In genomic region chr2:134377730-134378129, GRCh38 we compare ENCODE assay signal across 25 cellular contexts.
DNase-seq lines count a peak whose midpoint lies in the region; ATAC-seq, FAIRE-seq and TF ChIP-seq lines count a peak whose summit lies in the region.
"Had no signal": no experiment of that assay in that cellular context is flagged by ENCODE, and none has a peak within 500 bp of the region (broad histone marks: within the 10 kb centered on the region; RNA-seq: fewer than 3 reads in every experiment).

No MANE protein-coding gene starts in this region.

- H3K36me3 Mint-ChIP-seq in activated naive CD4-positive, alpha-beta T cell treated with anti-CD3 and anti-CD28 coated beads, Interleukin-2, amount 50 U/mL, for 72 hours: peaks cover 8 to 22% of the 10 kb centered on the region in 2 donors
- H3K36me3 Mint-ChIP-seq in activated naive CD4-positive, alpha-beta T cell treated with anti-CD3 and anti-CD28 coated beads for 36 hours (ENCODE audit: low read depth): peaks cover 22% of the 10 kb centered on the region
- peaks cover 9 to 68% (median 26%) of the 10 kb centered on the region in 5 donors for H3K36me3 Mint-ChIP-seq in naive thymus-derived CD4-positive, alpha-beta T cell

- TF ChIP-seq CTCF in IMR-90 (conservative IDR thresholded peaks at IDR 0.05; ENCODE audit: low read depth, low read length) (no peak), GM12878 (IDR thresholded peaks at IDR 0.05 in 2 of 3, conservative IDR thresholded peaks at IDR 0.05 in 1 of 3; ENCODE audit: control insufficient read depth in 2 of 3, extremely low read depth in 1 of 3, insufficient read depth in 1 of 3, low read depth in 3 of 3, low read length in 3 of 3) (no peak)

- H3K4ac ChIP-seq in IMR-90 (ENCODE audit: low read depth, low read length): peak overlapping the region; percentile 38; the same call in 1 of the 2 replicates

- H3K27ac ChIP-seq in IMR-90 (ENCODE audit: insufficient read depth, low read length) (no peak overlapping the region), GM12878 (ENCODE audit: control insufficient read depth, insufficient read depth) (no peak overlapping the region)
- H3K27ac ChIP-seq in naive thymus-derived CD4-positive, alpha-beta T cell (ENCODE audit: low read depth, low read length): no peak overlapping the region
- H3K27ac ChIP-seq: HL-60 had no signal

- peaks cover 23% of the 10 kb centered on the region for H3K9me1 ChIP-seq in IMR-90 (ENCODE audit: insufficient read depth, low read length)

- H3K56ac ChIP-seq in IMR-90 (ENCODE audit: extremely low read depth, insufficient read depth, low read length): no peak overlapping the region

- no peak overlapping the region for H3K23ac ChIP-seq in IMR-90 (ENCODE audit: low read depth, low read length)

- H3K27me3 ChIP-seq in IMR-90 (ENCODE audit: control insufficient read depth, insufficient read depth, low read length) (no peaks in the 10 kb centered on the region), GM12878 (replicated peaks in 1 of 2; ENCODE audit: control insufficient read depth in 2 of 2, insufficient read depth in 2 of 2, low read length in 1 of 2) (no peaks in the 10 kb centered on the region)
- no peaks in the 10 kb centered on the region for H3K27me3 ChIP-seq in naive thymus-derived CD4-positive, alpha-beta T cell (ENCODE audit: control insufficient read depth in 2 of 2, insufficient read depth in 2 of 2, low read length in 2 of 2)

- in situ Hi-C loops in IMR-90 (cut with MboI; ENCODE audit: low sequenced_read_pairs): no loop called here
- in situ Hi-C loops in GM12878 (cut with MboI): no loop called here
- in situ Hi-C loops in KBM-7 (cut with MboI; ENCODE audit: low pct_unique_long_range_greater_than_20kb, low sequenced_read_pairs): no loop called here

- H3K36me3 ChIP-seq in IMR-90 (ENCODE audit: control insufficient read depth, insufficient read depth, low read length) (peaks cover 18% of the 10 kb centered on the region; the same call in 1 of the 2 replicates), GM12878 (ENCODE audit: control insufficient read depth in 2 of 2, insufficient read depth in 2 of 2, low read length in 1 of 2) (peaks cover 7 to 20% of the 10 kb centered on the region in 2 experiments; a peak in 3 of 4 replicates)
- peaks cover 0 to 13% (median 0%) of the 10 kb centered on the region in 3 experiments for H3K36me3 ChIP-seq in naive thymus-derived CD4-positive, alpha-beta T cell (ENCODE audit: control insufficient read depth in 2 of 3, insufficient read depth in 3 of 3, low read length in 3 of 3)

- peaks cover 12 to 27% of the 10 kb centered on the region in 2 experiments for H3K79me1 ChIP-seq in IMR-90 (ENCODE audit: low read depth in 1 of 2, low read length in 2 of 2)

- H3K27me3 Mint-ChIP-seq in activated naive CD4-positive, alpha-beta T cell treated with anti-CD3 and anti-CD28 coated beads for 36 hours (ENCODE audit: low read depth): no peaks in the 10 kb centered on the region
- no peaks in the 10 kb centered on the region for H3K27me3 Mint-ChIP-seq in naive thymus-derived CD4-positive, alpha-beta T cell

- H3K4me3 ChIP-seq in IMR-90 (ENCODE audit: insufficient read depth, low read depth, low read length): no peak overlapping the region
- no peak overlapping the region for H3K4me3 ChIP-seq in GM12878
- H3K4me3 ChIP-seq in naive thymus-derived CD4-positive, alpha-beta T cell (ENCODE audit: low read length): no peak overlapping the region

- TF ChIP-seq RAD21 in IMR-90 (IDR thresholded peaks at IDR 0.05; ENCODE audit: low read length) (no peak), GM12878 (IDR thresholded peaks at IDR 0.05; ENCODE audit: insufficient read depth, low read depth, low read length) (no peak)

- 0 out of 4 replicates have a peak overlapping the region, but pooled peaks of 1 of the 2 experiments have one; percentile 4 for H4K8ac ChIP-seq in IMR-90 (ENCODE audit: low read depth in 2 of 2, low read length in 2 of 2)

- H2AFZ ChIP-seq in IMR-90 (replicated peaks; ENCODE audit: low read length, poor library complexity): no peak overlapping the region
- H2AFZ ChIP-seq in GM12878 (ENCODE audit: control insufficient read depth, low read depth, low read length): no peak overlapping the region

- H4K91ac ChIP-seq in IMR-90 (ENCODE audit: insufficient read depth, low read depth, low read length): no peak overlapping the region

- ATAC-seq in activated naive CD4-positive, alpha-beta T cell treated with anti-CD3 and anti-CD28 coated beads, Interleukin-2, amount 50 U/mL, for 72 hours: no peak
- no peak for ATAC-seq in IMR-90 (ENCODE audit: low read depth)
- ATAC-seq in GM12878: no peak
- peak; percentile 14 for ATAC-seq in naive thymus-derived CD4-positive, alpha-beta T cell
- ATAC-seq in HG03280 (IDR thresholded peaks at IDR 0.05; ENCODE audit: unreplicated experiment): no peak
- ATAC-seq: CD8-positive, alpha-beta T cell; HepG2 had no signal

- H2BK20ac ChIP-seq in IMR-90 (ENCODE audit: low read depth, low read length): no peak overlapping the region

- BruUV-seq in IMR-90 (replicated peaks; lab: Mats Ljungman, UMichigan) (no TSS peak), GM12878 (replicated peaks; lab: Mats Ljungman, UMichigan) (no TSS peak)

- no peak overlapping the region for H2BK5ac ChIP-seq in IMR-90 (ENCODE audit: low read depth, low read length, poor library complexity, severe bottlenecking)

- TF ChIP-seq POLR2A in IMR-90 (IDR thresholded peaks at IDR 0.05; ENCODE audit: low read depth, low read length) (no peak), GM12878 (IDR thresholded peaks at IDR 0.05; ENCODE audit: low read depth, low read length) (0 out of 2 replicates have a peak, but pooled peaks have one; percentile 21)

- H3K18ac ChIP-seq in IMR-90 (ENCODE audit: low read depth, low read length): no peak overlapping the region

- peak overlapping the region; percentile 49; the same call in 1 of the 2 replicates for H2AK5ac ChIP-seq in IMR-90 (ENCODE audit: low read depth, low read length)

- no peaks in the 10 kb centered on the region; the same call in 1 of the 2 replicates for H4K20me1 ChIP-seq in IMR-90 (ENCODE audit: insufficient read depth, low read length)
- H4K20me1 ChIP-seq in GM12878 (ENCODE audit: control insufficient read depth, insufficient read depth): no peaks in the 10 kb centered on the region; the same call in 1 of the 2 replicates

- no peak overlapping the region for H4K5ac ChIP-seq in IMR-90 (ENCODE audit: low read depth, low read length)

- peak overlapping the region; percentile 2 to 20 for H3K27ac Mint-ChIP-seq in activated naive CD4-positive, alpha-beta T cell treated with anti-CD3 and anti-CD28 coated beads, Interleukin-2, amount 50 U/mL, for 72 hours
- no peak overlapping the region for H3K27ac Mint-ChIP-seq in activated naive CD4-positive, alpha-beta T cell treated with anti-CD3 and anti-CD28 coated beads for 36 hours
- no peak overlapping the region for H3K27ac Mint-ChIP-seq in naive thymus-derived CD4-positive, alpha-beta T cell
- H3K27ac Mint-ChIP-seq: CD8-positive, alpha-beta T cell had no signal

- POLR2A ChIA-PET in IMR-90 (lab: Charles Lee; ENCODE audit: unreplicated experiment) (no interaction called here), GM12878 (lab: Charles Lee) (interaction anchor here (0.6 kb wide), 1 partner anchor 538 kb away, joined by 3 read pairs; no protein-coding TSS in a partner anchor)
- POLR2A ChIA-PET in naive thymus-derived CD4-positive, alpha-beta T cell (lab: Charles Lee): no interaction called here

- no peak overlapping the region for H3K9ac ChIP-seq in IMR-90 (ENCODE audit: low read depth, low read length)
- H3K9ac ChIP-seq in GM12878 (ENCODE audit: control insufficient read depth, insufficient read depth, low read length): no peak overlapping the region

- no peak for TF ChIP-seq EP300 in GM12878 (IDR thresholded peaks at IDR 0.05; ENCODE audit: borderline replicate concordance in 1 of 2, control insufficient read depth in 1 of 2, low read depth in 2 of 2, low read length in 2 of 2)

- intact Hi-C loops in activated naive CD4-positive, alpha-beta T cell treated with anti-CD3 and anti-CD28 coated beads for 36 hours (cut with micrococcal nuclease): no loop called here
- intact Hi-C loops in IMR-90 (cut with micrococcal nuclease) (loop anchor here (2.0 to 10.0 kb wide), 3 partner anchors 31 to 493 kb away; no protein-coding TSS in a partner anchor), GM12878 (cut with micrococcal nuclease; ENCODE audit: unreplicated experiment) (no loop called here)
- intact Hi-C loops in naive thymus-derived CD4-positive, alpha-beta T cell (cut with micrococcal nuclease): no loop called here

- DNase-seq in activated naive CD4-positive, alpha-beta T cell treated with anti-CD3 and anti-CD28 coated beads, Interleukin-2, amount 50 U/mL, for 72 hours (ENCODE audit: low spot score in 2 of 2): no peak
- no peak for DNase-seq in activated naive CD4-positive, alpha-beta T cell treated with anti-CD3 and anti-CD28 coated beads for 36 hours
- no peak for DNase-seq in IMR-90
- no peak for DNase-seq in GM12878 (ENCODE audit: low read depth, low spot score)
- DNase-seq in naive thymus-derived CD4-positive, alpha-beta T cell: no peak
- DNase-seq in KBM-7: no peak
- DNase-seq in COLO668 (lab: John Stamatoyannopoulos, UW; ENCODE audit: unreplicated experiment): no peak
- DNase-seq: 8988T; C1 segment of cervical spinal cord; Calu3; CD8-positive, alpha-beta T cell; GDM1; GOT3; HCEC 1CT; KG1; NCI-H1092 treated with DMSO at 0.1 percent for 48 hours; NCI-H1436 treated with DMSO at 0.1 percent for 48 hours; NCI-H2029 treated with DMSO at 0.1 percent for 48 hours; NCI-H2171; NCI-H526 treated with DMSO at 0.1 percent for 48 hours; SHP77 had no signal

- H2BK15ac ChIP-seq in IMR-90 (ENCODE audit: low read depth, low read length): 0 out of 3 replicates have a peak overlapping the region, but pooled peaks have one; percentile 47

- H3K4me1 ChIP-seq in IMR-90 (ENCODE audit: control insufficient read depth, insufficient read depth, low read length) (peaks cover 16% of the 10 kb centered on the region), GM12878 (ENCODE audit: control insufficient read depth, insufficient read depth, low read length) (no peaks in the 10 kb centered on the region)
- H3K4me1 ChIP-seq in naive thymus-derived CD4-positive, alpha-beta T cell (ENCODE audit: control insufficient read depth in 2 of 2, insufficient read depth in 2 of 2, low read length in 2 of 2): no peaks in the 10 kb centered on the region

- H3K4me3 Mint-ChIP-seq in activated naive CD4-positive, alpha-beta T cell treated with anti-CD3 and anti-CD28 coated beads for 36 hours: no peak overlapping the region
- H3K4me3 Mint-ChIP-seq in naive thymus-derived CD4-positive, alpha-beta T cell: no peak overlapping the region
- H3K4me3 Mint-ChIP-seq: CD8-positive, alpha-beta T cell had no signal

- CTCF ChIA-PET in activated naive CD4-positive, alpha-beta T cell treated with anti-CD3 and anti-CD28 coated beads for 36 hours (lab: Charles Lee): no interaction called here
- CTCF ChIA-PET in IMR-90 (lab: Yijun Ruan, JAX) (interaction anchor here (0.8 to 3.9 kb wide), 3 partner anchors 29 to 73 kb away, joined by 3 to 13 read pairs (median 3); no protein-coding TSS in a partner anchor), GM12878 (lab: Yijun Ruan, JAX) (interaction anchor here (0.6 to 1.3 kb wide), 2 partner anchors 9 to 34 kb away, joined by 3 read pairs; no protein-coding TSS in a partner anchor)
- CTCF ChIA-PET in naive thymus-derived CD4-positive, alpha-beta T cell (lab: Charles Lee): no interaction called here

- no peaks in the 10 kb centered on the region for H3K9me3 ChIP-seq in IMR-90 (ENCODE audit: control insufficient read depth, insufficient read depth, low read length)
- no peaks in the 10 kb centered on the region for H3K9me3 ChIP-seq in GM12878 (replicated peaks; ENCODE audit: control insufficient read depth, insufficient read depth, low read length)
- no peaks in the 10 kb centered on the region for H3K9me3 ChIP-seq in naive thymus-derived CD4-positive, alpha-beta T cell (ENCODE audit: control insufficient read depth in 2 of 3, low read length in 3 of 3)

- dilution Hi-C loops in IMR-90 (cut with HindIII; ENCODE audit: low sequenced_read_pairs, unreplicated experiment): no loop called here

- peak overlapping the region; percentile 44; the same call in 1 of the 2 replicates for H2BK120ac ChIP-seq in IMR-90 (ENCODE audit: low read depth, low read length)

- H3K14ac ChIP-seq in IMR-90 (replicated peaks; ENCODE audit: low read depth, low read length): no peak overlapping the region

- RAD21 ChIA-PET in GM12878 (lab: Charles Lee; ENCODE audit: unreplicated experiment): no interaction called here

- no peaks in the 10 kb centered on the region for H3K9me3 Mint-ChIP-seq in activated naive CD4-positive, alpha-beta T cell treated with anti-CD3 and anti-CD28 coated beads, Interleukin-2, amount 50 U/mL, for 72 hours
- no peaks in the 10 kb centered on the region for H3K9me3 Mint-ChIP-seq in activated naive CD4-positive, alpha-beta T cell treated with anti-CD3 and anti-CD28 coated beads for 36 hours
- no peaks in the 10 kb centered on the region for H3K9me3 Mint-ChIP-seq in naive thymus-derived CD4-positive, alpha-beta T cell
- H3K9me3 Mint-ChIP-seq: CD8-positive, alpha-beta T cell had no signal

- FAIRE-seq in GM12878 (lab: Jason Lieb, UNC): no peak
- FAIRE-seq: GM19239, HepG2 had no signal

- no peak overlapping the region for H2AK9ac ChIP-seq in IMR-90 (replicated peaks; ENCODE audit: low read depth, low read length, poor library complexity)

- WGBS in IMR-90 (ENCODE audit: extremely low coverage in 2 of 2, insufficient read length in 1 of 2), 2 experiments: 92% methylated on average over 3 of the region's 7 CpGs; no CpG with 5 or more reads in 1 of the 2 experiments
- WGBS in GM12878 (ENCODE audit: insufficient coverage, insufficient replicate concordance, low lambda C conversion rate, missing lambda C conversion rate): 96% methylated on average over 7 of the region's 7 CpGs

- H3K79me2 ChIP-seq in GM12878 (ENCODE audit: control insufficient read depth, insufficient read depth, low read length): no peaks in the 10 kb centered on the region

- SMC1A ChIA-PET in GM12878 (lab: Charles Lee; ENCODE audit: uncharacterized antibody, unreplicated experiment): interaction anchor here (1.8 kb wide), 1 partner anchor 34 kb away, joined by 7 read pairs; no protein-coding TSS in a partner anchor

- no peaks in the 10 kb centered on the region for H3K4me1 Mint-ChIP-seq in activated naive CD4-positive, alpha-beta T cell treated with anti-CD3 and anti-CD28 coated beads for 36 hours (ENCODE audit: low read depth)
- peaks cover 0 to 7% (median 3%) of the 10 kb centered on the region in 7 donors for H3K4me1 Mint-ChIP-seq in naive thymus-derived CD4-positive, alpha-beta T cell

- no peak overlapping the region for H3K4me2 ChIP-seq in IMR-90 (ENCODE audit: low read depth, low read length)
- H3K4me2 ChIP-seq in GM12878 (ENCODE audit: control insufficient read depth, insufficient read depth): no peak overlapping the region

Comparison
In these comparisons a context has a peak if more than half of its experiments do, and no peak if none do; other contexts are left out.
1. H3K27ac Mint-ChIP-seq: peak in activated naive CD4-positive, alpha-beta T cell treated with anti-CD3 and anti-CD28 coated beads, Interleukin-2, amount 50 U/mL, for 72 hours (2 of 2); none in activated naive CD4-positive, alpha-beta T cell treated with anti-CD3 and anti-CD28 coated beads for 36 hours (single experiment) and naive thymus-derived CD4-positive, alpha-beta T cell (0 of 9).
2. CTCF ChIA-PET loops: an anchor here in IMR-90 (0.8 to 3.9 kb wide) and GM12878 (0.6 to 1.3 kb wide); none called in activated naive CD4-positive, alpha-beta T cell treated with anti-CD3 and anti-CD28 coated beads for 36 hours and naive thymus-derived CD4-positive, alpha-beta T cell.